ENCODE assay signal across 32 cellular contexts in genomic region chr3:11363732-11364131, GRCh38.
A peak's percentile ranks its signal among the peaks of the same experiment; 100 is the strongest.
DNase-seq lines count a peak whose midpoint lies in the region; ATAC-seq and TF ChIP-seq lines count a peak whose summit lies in the region.
"Had no signal": no experiment of that assay in that cellular context is flagged by ENCODE, and none has a peak within 500 bp of the region (broad histone marks: within the 10 kb centered on the region; RNA-seq: fewer than 3 reads in every experiment).

No MANE protein-coding gene starts in this region.

- in situ Hi-C loops in KBM-7 (cut with MboI; ENCODE audit: low pct_unique_long_range_greater_than_20kb, low sequenced_read_pairs) = no loop called here
- in situ Hi-C loops in brain microvascular endothelial cell (cut with HindIII; ENCODE audit: low pct_ligation_motif_present, low sequenced_read_pairs) = no loop called here

- peaks cover 9% of the 10 kb centered on the region for H3K4me1 Mint-ChIP-seq in activated naive CD8-positive, alpha-beta T cell treated with anti-CD3 and anti-CD28 coated beads, Interleukin-2, amount 50 U/mL, for 24 hours
- peaks cover 2% of the 10 kb centered on the region for H3K4me1 Mint-ChIP-seq in activated naive CD8-positive, alpha-beta T cell treated with anti-CD3 and anti-CD28 coated beads for 36 hours
- peaks cover 36% of the 10 kb centered on the region for H3K4me1 Mint-ChIP-seq in activated T-helper 2 cell treated with anti-CD3 and anti-CD28 coated beads, Interferon-gamma antibody, Interleukin-2, Interleukin-4, amounts not matched to agents 10 μg/mL and 5 μg/mL and 100 μg/mL, durations not matched to agents 14 hours and 24 hours and 36 hours (ENCODE audit: low read depth)
- H3K4me1 Mint-ChIP-seq in stimulated activated naive CD8-positive, alpha-beta T cell treated with anti-CD3 and anti-CD28 coated beads, Interleukin-15, amount 100 ng/mL, for 72 hours = no peaks in the 10 kb centered on the region
- H3K4me1 Mint-ChIP-seq: activated naive CD8-positive, alpha-beta T cell treated with anti-CD3 and anti-CD28 coated beads, Interleukin-2, amount 10 ng/mL, durations not matched to agents 7 days and 5 days; immature natural killer cell; memory B cell; stimulated activated memory B cell treated with anti-CD40 and anti-IgM and Interleukin-4, amounts not matched to agents 10 μg/mL and 1 μg/mL and 100 μg/mL, for 72 hours had no signal

- no peak for TF ChIP-seq CTCF in brain microvascular endothelial cell (IDR thresholded peaks at IDR 0.05; ENCODE audit: low read depth, low read length, missing control alignments)

- no peak for DNase-seq in activated naive CD8-positive, alpha-beta T cell treated with anti-CD3 and anti-CD28 coated beads, Interleukin-2, amount 50 U/mL, for 24 hours
- no peak for DNase-seq in activated naive CD8-positive, alpha-beta T cell treated with anti-CD3 and anti-CD28 coated beads for 36 hours
- DNase-seq in KBM-7 (peak; percentile 9), brain microvascular endothelial cell (no peak), A172 (ENCODE audit: low spot score) (no peak)
- DNase-seq in activated T-helper 2 cell treated with anti-CD3 and anti-CD28 coated beads, Interferon-gamma antibody, Interleukin-2, Interleukin-4, amounts not matched to agents 10 μg/mL and 5 μg/mL and 100 μg/mL, durations not matched to agents 14 hours and 24 hours and 36 hours (ENCODE audit: low spot score) = no peak
- no peak for DNase-seq in stimulated activated naive CD8-positive, alpha-beta T cell treated with anti-CD3 and anti-CD28 coated beads, Interleukin-15, amount 100 ng/mL, for 72 hours
- DNase-seq: activated CD8-positive, alpha-beta memory T cell treated with anti-CD3 and anti-CD28 coated beads, Interleukin-2, amount 10 ng/mL, durations not matched to agents 7 days and 5 days; activated naive CD8-positive, alpha-beta T cell treated with anti-CD3 and anti-CD28 coated beads, Interleukin-2, amount 10 ng/mL, durations not matched to agents 7 days and 5 days; C1 segment of cervical spinal cord; Caco-2; DMS53; effector CD4-positive, alpha-beta T cell; hypothalamus; immature natural killer cell; NCI-H1417; NCI-H2029; NCI-H526; pancreas; PC-9; stimulated activated CD4-positive, alpha-beta T cell treated with anti-CD3 and anti-CD28 coated beads, Interleukin-15, amount 100 ng/mL, for 24 hours; upper lobe of right lung had no signal

- peak overlapping the region; percentile 25 for H3K27ac Mint-ChIP-seq in activated naive CD8-positive, alpha-beta T cell treated with anti-CD3 and anti-CD28 coated beads, Interleukin-2, amount 50 U/mL, for 24 hours
- no peak overlapping the region for H3K27ac Mint-ChIP-seq in activated naive CD8-positive, alpha-beta T cell treated with anti-CD3 and anti-CD28 coated beads for 36 hours
- H3K27ac Mint-ChIP-seq in activated T-helper 2 cell treated with anti-CD3 and anti-CD28 coated beads, Interferon-gamma antibody, Interleukin-2, Interleukin-4, amounts not matched to agents 10 μg/mL and 5 μg/mL and 100 μg/mL, durations not matched to agents 14 hours and 24 hours and 36 hours = peak overlapping the region; percentile 58
- H3K27ac Mint-ChIP-seq in stimulated activated naive CD8-positive, alpha-beta T cell treated with anti-CD3 and anti-CD28 coated beads, Interleukin-15, amount 100 ng/mL, for 72 hours = peak overlapping the region in 1 of 2 donors; percentile 76
- H3K27ac Mint-ChIP-seq: activated CD8-positive, alpha-beta memory T cell treated with anti-CD3 and anti-CD28 coated beads, Interleukin-2, amount 10 ng/mL, durations not matched to agents 7 days and 5 days; activated naive CD8-positive, alpha-beta T cell treated with anti-CD3 and anti-CD28 coated beads, Interleukin-2, amount 10 ng/mL, durations not matched to agents 7 days and 5 days; immature natural killer cell; memory B cell; stimulated activated memory B cell treated with anti-CD40 and anti-IgM and Interleukin-4, amounts not matched to agents 10 μg/mL and 1 μg/mL and 100 μg/mL, for 72 hours; T-helper 1 cell treated with Interleukin-12 subunit alpha and Interleukin-12 subunit beta and Interleukin-4 antibody, amounts not matched to agents 30 μg/mL and 1 μg/mL, for 36 hours had no signal

- H3K36me3 Mint-ChIP-seq in activated naive CD8-positive, alpha-beta T cell treated with anti-CD3 and anti-CD28 coated beads, Interleukin-2, amount 50 U/mL, for 24 hours (ENCODE audit: low read depth) = peaks cover 63% of the 10 kb centered on the region
- H3K36me3 Mint-ChIP-seq in activated naive CD8-positive, alpha-beta T cell treated with anti-CD3 and anti-CD28 coated beads for 36 hours = peaks cover 29% of the 10 kb centered on the region
- peaks cover 73% of the 10 kb centered on the region for H3K36me3 Mint-ChIP-seq in activated T-helper 2 cell treated with anti-CD3 and anti-CD28 coated beads, Interferon-gamma antibody, Interleukin-2, Interleukin-4, amounts not matched to agents 10 μg/mL and 5 μg/mL and 100 μg/mL, durations not matched to agents 14 hours and 24 hours and 36 hours (ENCODE audit: low read depth)

- H3K9me3 Mint-ChIP-seq in activated naive CD8-positive, alpha-beta T cell treated with anti-CD3 and anti-CD28 coated beads, Interleukin-2, amount 50 U/mL, for 24 hours = no peaks in the 10 kb centered on the region
- H3K9me3 Mint-ChIP-seq in activated naive CD8-positive, alpha-beta T cell treated with anti-CD3 and anti-CD28 coated beads for 36 hours = no peaks in the 10 kb centered on the region
- no peaks in the 10 kb centered on the region for H3K9me3 Mint-ChIP-seq in activated T-helper 2 cell treated with anti-CD3 and anti-CD28 coated beads, Interferon-gamma antibody, Interleukin-2, Interleukin-4, amounts not matched to agents 10 μg/mL and 5 μg/mL and 100 μg/mL, durations not matched to agents 14 hours and 24 hours and 36 hours
- H3K9me3 Mint-ChIP-seq in stimulated activated naive CD8-positive, alpha-beta T cell treated with anti-CD3 and anti-CD28 coated beads, Interleukin-15, amount 100 ng/mL, for 72 hours = no peaks in the 10 kb centered on the region
- H3K9me3 Mint-ChIP-seq: activated naive CD8-positive, alpha-beta T cell treated with anti-CD3 and anti-CD28 coated beads, Interleukin-2, amount 10 ng/mL, durations not matched to agents 7 days and 5 days; immature natural killer cell; memory B cell; neural progenitor cell; stimulated activated memory B cell treated with anti-CD40 and anti-IgM and Interleukin-4, amounts not matched to agents 10 μg/mL and 1 μg/mL and 100 μg/mL, for 72 hours; T-helper 1 cell treated with Interleukin-12 subunit alpha and Interleukin-12 subunit beta and Interleukin-4 antibody, amounts not matched to agents 30 μg/mL and 1 μg/mL, for 36 hours had no signal

- H3K27me3 ChIP-seq in brain microvascular endothelial cell (replicated peaks) = no peaks in the 10 kb centered on the region
- H3K27me3 ChIP-seq: ascending aorta, cardiac muscle cell, neural progenitor cell, pancreas, upper lobe of right lung had no signal

- H3K27ac ChIP-seq in brain microvascular endothelial cell = no peak overlapping the region
- H3K27ac ChIP-seq: ascending aorta, cardiac muscle cell, epithelial cell of prostate, neural progenitor cell, PC-9, upper lobe of right lung had no signal

- intact Hi-C loops in activated T-helper 2 cell treated with anti-CD3 and anti-CD28 coated beads, Interferon-gamma antibody, Interleukin-2, Interleukin-4, amounts not matched to agents 10 μg/mL and 5 μg/mL and 100 μg/mL, durations not matched to agents 14 hours and 24 hours and 36 hours (cut with micrococcal nuclease) = loop anchor here (1.0 to 10.0 kb wide), 4 partner anchors 61 to 481 kb away; partner anchors contain the start of genes TAMM41 and VGLL4

- H3K36me3 ChIP-seq in brain microvascular endothelial cell (replicated peaks) = peaks cover 15% of the 10 kb centered on the region

- no peak overlapping the region for H3K4me3 ChIP-seq in brain microvascular endothelial cell (ENCODE audit: low read depth, low read length)
- H3K4me3 ChIP-seq: ascending aorta, cardiac muscle cell, neural progenitor cell, pancreas, PC-9, upper lobe of right lung had no signal

- no peaks in the 10 kb centered on the region for H3K27me3 Mint-ChIP-seq in activated naive CD8-positive, alpha-beta T cell treated with anti-CD3 and anti-CD28 coated beads, Interleukin-2, amount 50 U/mL, for 24 hours
- H3K27me3 Mint-ChIP-seq in activated naive CD8-positive, alpha-beta T cell treated with anti-CD3 and anti-CD28 coated beads for 36 hours = no peaks in the 10 kb centered on the region
- H3K27me3 Mint-ChIP-seq in activated T-helper 2 cell treated with anti-CD3 and anti-CD28 coated beads, Interferon-gamma antibody, Interleukin-2, Interleukin-4, amounts not matched to agents 10 μg/mL and 5 μg/mL and 100 μg/mL, durations not matched to agents 14 hours and 24 hours and 36 hours (ENCODE audit: low read depth) = no peaks in the 10 kb centered on the region
- H3K27me3 Mint-ChIP-seq in stimulated activated naive CD8-positive, alpha-beta T cell treated with anti-CD3 and anti-CD28 coated beads, Interleukin-15, amount 100 ng/mL, for 72 hours = no peaks in the 10 kb centered on the region
- H3K27me3 Mint-ChIP-seq: activated CD8-positive, alpha-beta memory T cell treated with anti-CD3 and anti-CD28 coated beads, Interleukin-2, amount 10 ng/mL, durations not matched to agents 7 days and 5 days; activated naive CD8-positive, alpha-beta T cell treated with anti-CD3 and anti-CD28 coated beads, Interleukin-2, amount 10 ng/mL, durations not matched to agents 7 days and 5 days; memory B cell; stimulated activated memory B cell treated with anti-CD40 and anti-IgM and Interleukin-4, amounts not matched to agents 10 μg/mL and 1 μg/mL and 100 μg/mL, for 72 hours had no signal

- ATAC-seq in activated naive CD8-positive, alpha-beta T cell treated with anti-CD3 and anti-CD28 coated beads, Interleukin-2, amount 50 U/mL, for 24 hours = peak; percentile 33
- ATAC-seq in stimulated activated naive CD8-positive, alpha-beta T cell treated with anti-CD3 and anti-CD28 coated beads, Interleukin-15, amount 100 ng/mL, for 72 hours = peak; percentile 83
- no peak for ATAC-seq in HG02852 (IDR thresholded peaks at IDR 0.05; ENCODE audit: unreplicated experiment)
- ATAC-seq: activated CD8-positive, alpha-beta memory T cell treated with anti-CD3 and anti-CD28 coated beads, Interleukin-2, amount 10 ng/mL, durations not matched to agents 7 days and 5 days; left lobe of liver; Right ventricle myocardium inferior; stimulated activated memory B cell treated with anti-CD40 and anti-IgM and Interleukin-4, amounts not matched to agents 10 μg/mL and 1 μg/mL and 100 μg/mL, for 72 hours; upper lobe of right lung had no signal

- no peak overlapping the region for H3K4me3 Mint-ChIP-seq in activated naive CD8-positive, alpha-beta T cell treated with anti-CD3 and anti-CD28 coated beads, Interleukin-2, amount 50 U/mL, for 24 hours
- no peak overlapping the region for H3K4me3 Mint-ChIP-seq in activated naive CD8-positive, alpha-beta T cell treated with anti-CD3 and anti-CD28 coated beads for 36 hours
- no peak overlapping the region for H3K4me3 Mint-ChIP-seq in activated T-helper 2 cell treated with anti-CD3 and anti-CD28 coated beads, Interferon-gamma antibody, Interleukin-2, Interleukin-4, amounts not matched to agents 10 μg/mL and 5 μg/mL and 100 μg/mL, durations not matched to agents 14 hours and 24 hours and 36 hours (ENCODE audit: low read depth)
- H3K4me3 Mint-ChIP-seq in stimulated activated naive CD8-positive, alpha-beta T cell treated with anti-CD3 and anti-CD28 coated beads, Interleukin-15, amount 100 ng/mL, for 72 hours = no peak overlapping the region
- H3K4me3 Mint-ChIP-seq: activated CD8-positive, alpha-beta memory T cell treated with anti-CD3 and anti-CD28 coated beads, Interleukin-2, amount 10 ng/mL, durations not matched to agents 7 days and 5 days; activated naive CD8-positive, alpha-beta T cell treated with anti-CD3 and anti-CD28 coated beads, Interleukin-2, amount 10 ng/mL, durations not matched to agents 7 days and 5 days; immature natural killer cell; memory B cell; stimulated activated memory B cell treated with anti-CD40 and anti-IgM and Interleukin-4, amounts not matched to agents 10 μg/mL and 1 μg/mL and 100 μg/mL, for 72 hours; T-helper 1 cell treated with Interleukin-12 subunit alpha and Interleukin-12 subunit beta and Interleukin-4 antibody, amounts not matched to agents 30 μg/mL and 1 μg/mL, for 36 hours had no signal
